Comparison of ENCODE assay signal across 27 cellular contexts in genomic region chr4:100982345-100982744, GRCh38.
DNase-seq lines count a peak whose midpoint lies in the region; ATAC-seq, FAIRE-seq and TF ChIP-seq lines count a peak whose summit lies in the region.
"Had no signal": no experiment of that assay in that cellular context is flagged by ENCODE, and none has a peak within 500 bp of the region (broad histone marks: within the 10 kb centered on the region; RNA-seq: fewer than 3 reads in every experiment).

No MANE protein-coding gene starts in this region.

- H3K27ac Mint-ChIP-seq in immature natural killer cell = no peak overlapping the region
- H3K27ac Mint-ChIP-seq: activated naive CD8-positive, alpha-beta T cell treated with anti-CD3 and anti-CD28 coated beads, Interleukin-2, amount 10 ng/mL, durations not matched to agents 7 days and 5 days; CD4-positive, alpha-beta memory T cell; nephron progenitor cell; T-helper 2 cell treated with Interferon-gamma antibody and Interleukin-4, amounts not matched to agents 5 μg/mL and 100 μg/mL, for 36 hours had no signal

- H3K27me3 ChIP-seq in SK-N-SH (ENCODE audit: insufficient read depth) = no peaks in the 10 kb centered on the region
- H3K27me3 ChIP-seq: hepatocyte, pancreas, right lobe of liver, uterus had no signal

- H3K36me3 Mint-ChIP-seq in immature natural killer cell = peaks cover 0 to 4% (median 0%) of the 10 kb centered on the region in 3 donors
- H3K36me3 Mint-ChIP-seq: CD4-positive, alpha-beta memory T cell had no signal

- no peak for TF ChIP-seq CTCF in SK-N-SH (IDR thresholded peaks at IDR 0.05)

- peak; percentile 86 for FAIRE-seq in urothelium cell line (lab: Jason Lieb, UNC)
- FAIRE-seq: A549, frontal cortex, GM12892, pancreas had no signal

- no peaks in the 10 kb centered on the region for H3K9me3 ChIP-seq in SK-N-SH
- H3K9me3 ChIP-seq: A549, pancreas, right lobe of liver, uterus had no signal

- no peaks in the 10 kb centered on the region for H3K36me3 ChIP-seq in SK-N-SH (replicated peaks in 1 of 2; ENCODE audit: control insufficient read depth in 1 of 2, insufficient read depth in 2 of 2, low read length in 1 of 2)
- H3K36me3 ChIP-seq: pancreas, right lobe of liver, uterus had no signal

- H3K27ac ChIP-seq in SK-N-SH (ENCODE audit: low read depth in 2 of 2, low read length in 1 of 2) = no peak overlapping the region
- H3K27ac ChIP-seq: A549, hepatocyte, pancreas, right lobe of liver, uterus, VCaP had no signal

- no peak overlapping the region for H2AFZ ChIP-seq in SK-N-SH (ENCODE audit: low read depth)
- H2AFZ ChIP-seq: hepatocyte had no signal

- H3K79me2 ChIP-seq in SK-N-SH (ENCODE audit: insufficient read depth) = no peaks in the 10 kb centered on the region
- H3K79me2 ChIP-seq: hepatocyte had no signal

- CTCF ChIA-PET in SK-N-SH (lab: Yijun Ruan, JAX) = no interaction called here

- intact Hi-C loops in Right ventricle myocardium inferior (cut with DNase I) = no loop called here
- intact Hi-C loops in left cardiac atrium (cut with DNase I) = no loop called here

- H3K9ac ChIP-seq in SK-N-SH = no peak overlapping the region

- TF ChIP-seq RAD21 in SK-N-SH (IDR thresholded peaks at IDR 0.05; ENCODE audit: low read length) = no peak

- DNase-seq in Right ventricle myocardium inferior (ENCODE audit: missing footprints) (no peak), left cardiac atrium (no peak), amniotic epithelial cell (ENCODE audit: low read depth) (peak; percentile 9), immature natural killer cell (peak in 2 of 3 donors; percentile 18 to 19), urothelium cell line (ENCODE audit: low spot score) (no peak), hypothalamus (lab: John Stamatoyannopoulos, UW) (no peak), NCI-H1694 (lab: John Stamatoyannopoulos, UW) (no peak), SK-N-SH (no peak)
- DNase-seq: activated CD4-positive, alpha-beta T cell treated with anti-CD3 and anti-CD28 coated beads for 48 hours; activated CD8-positive, alpha-beta memory T cell treated with anti-CD3 and anti-CD28 coated beads for 24 hours; activated effector memory CD4-positive, alpha-beta T cell treated with Interleukin-2 at 50 U/mL for 16 hours; activated naive CD8-positive, alpha-beta T cell treated with anti-CD3 and anti-CD28 coated beads, Interleukin-2, amount 10 ng/mL, durations not matched to agents 7 days and 5 days; CD4-positive, alpha-beta memory T cell; EL; NCI-H510A; nephron progenitor cell; pancreas; right lobe of liver; stimulated activated CD4-positive, alpha-beta T cell treated with anti-CD3 and anti-CD28 coated beads, Interleukin-15, amount 100 ng/mL, for 24 hours; stimulated activated naive CD4-positive, alpha-beta T cell treated with Interleukin-2 at 50 U/mL for 16 hours; uterus had no signal

- TF ChIP-seq EP300 in SK-N-SH (IDR thresholded peaks at IDR 0.05; ENCODE audit: borderline replicate concordance in 1 of 2, low read depth in 1 of 2, low read length in 1 of 2) = no peak

- H3K27me3 Mint-ChIP-seq in immature natural killer cell (ENCODE audit: low read depth in 3 of 3) = peaks cover 2 to 3% (median 2%) of the 10 kb centered on the region in 3 donors
- H3K27me3 Mint-ChIP-seq: CD4-positive, alpha-beta memory T cell had no signal

- no peak overlapping the region for H3K4me3 ChIP-seq in SK-N-SH (ENCODE audit: low read depth in 2 of 2, low read length in 1 of 2)
- H3K4me3 ChIP-seq: A549, hepatocyte, pancreas, right lobe of liver, uterus had no signal

- WGBS in SK-N-SH (ENCODE audit: low lambda C conversion rate) = 85% methylated on average over 3 of the region's 3 CpGs

- peak overlapping the region in 2 of 5 donors; percentile 3 to 4 for H3K4me3 Mint-ChIP-seq in immature natural killer cell
- H3K4me3 Mint-ChIP-seq: activated naive CD8-positive, alpha-beta T cell treated with anti-CD3 and anti-CD28 coated beads, Interleukin-2, amount 10 ng/mL, durations not matched to agents 7 days and 5 days; CD4-positive, alpha-beta memory T cell; nephron progenitor cell; T-helper 2 cell treated with Interferon-gamma antibody and Interleukin-4, amounts not matched to agents 5 μg/mL and 100 μg/mL, for 36 hours had no signal

- H3K4me1 Mint-ChIP-seq in immature natural killer cell = peaks cover 21 to 25% of the 10 kb centered on the region in 2 donors
- H3K4me1 Mint-ChIP-seq: activated naive CD8-positive, alpha-beta T cell treated with anti-CD3 and anti-CD28 coated beads, Interleukin-2, amount 10 ng/mL, durations not matched to agents 7 days and 5 days; CD4-positive, alpha-beta memory T cell had no signal

- no peak overlapping the region for H3K4me2 ChIP-seq in SK-N-SH
- H3K4me2 ChIP-seq: A549, hepatocyte had no signal

- H3K4me1 ChIP-seq in SK-N-SH (ENCODE audit: control insufficient read depth in 1 of 2, insufficient read depth in 2 of 2, low read depth in 1 of 2, low read length in 1 of 2) = peaks cover 0 to 8% of the 10 kb centered on the region in 2 experiments; a peak in 3 of 4 replicates
- H3K4me1 ChIP-seq: A549, uterus had no signal

- H4K20me1 ChIP-seq in SK-N-SH (ENCODE audit: insufficient read depth) = no peaks in the 10 kb centered on the region

- H3K9me2 ChIP-seq in SK-N-SH = no peaks in the 10 kb centered on the region

- peak; percentile 35 for ATAC-seq in Right ventricle myocardium inferior
- no peak for ATAC-seq in left cardiac atrium
- ATAC-seq: A549 had no signal

- no peaks in the 10 kb centered on the region for H3K9me3 Mint-ChIP-seq in immature natural killer cell
- H3K9me3 Mint-ChIP-seq: activated naive CD8-positive, alpha-beta T cell treated with anti-CD3 and anti-CD28 coated beads, Interleukin-2, amount 10 ng/mL, durations not matched to agents 7 days and 5 days; CD4-positive, alpha-beta memory T cell; nephron progenitor cell; T-helper 2 cell treated with Interferon-gamma antibody and Interleukin-4, amounts not matched to agents 5 μg/mL and 100 μg/mL, for 36 hours had no signal

- POLR2A ChIA-PET in SK-N-SH (lab: Yijun Ruan, JAX) = no interaction called here

- H3F3A ChIP-seq in SK-N-SH (replicated peaks; ENCODE audit: insufficient read depth) = peaks cover 17% of the 10 kb centered on the region

TF ChIP-seq in SK-N-SH, 30 proteins besides CTCF, POLR2A, EP300 and RAD21:
- no peak for TF ChIP-seq GATA2 (CRISPR knock-in tag; IDR thresholded peaks at IDR 0.05)
- TF ChIP-seq, protein P1, sequence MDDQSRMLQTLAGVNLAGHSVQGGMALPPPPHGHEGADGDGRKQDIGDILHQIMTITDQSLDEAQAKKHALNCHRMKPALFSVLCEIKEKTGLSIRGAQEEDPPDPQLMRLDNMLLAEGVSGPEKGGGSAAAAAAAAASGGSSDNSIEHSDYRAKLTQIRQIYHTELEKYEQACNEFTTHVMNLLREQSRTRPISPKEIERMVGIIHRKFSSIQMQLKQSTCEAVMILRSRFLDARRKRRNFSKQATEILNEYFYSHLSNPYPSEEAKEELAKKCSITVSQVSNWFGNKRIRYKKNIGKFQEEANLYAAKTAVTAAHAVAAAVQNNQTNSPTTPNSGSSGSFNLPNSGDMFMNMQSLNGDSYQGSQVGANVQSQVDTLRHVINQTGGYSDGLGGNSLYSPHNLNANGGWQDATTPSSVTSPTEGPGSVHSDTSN (IDR thresholded peaks at IDR 0.05) = no peak

Comparison
In these comparisons a context has a peak if more than half of its experiments do, and no peak if none do; other contexts are left out.
1. DNase-seq: peak in amniotic epithelial cell (single experiment) and immature natural killer cell (2 of 3); none in Right ventricle myocardium inferior (single experiment), left cardiac atrium (single experiment), urothelium cell line (single experiment), hypothalamus (0 of 51), NCI-H1694 (single experiment) and SK-N-SH (single experiment).